In genomic region chr3:31664031-31664430, GRCh38 we compare ENCODE assay signal across 11 cellular contexts.
"Had no signal": no experiment of that assay in that cellular context is flagged by ENCODE, and none has a peak within 500 bp of the region (broad histone marks: within the 10 kb centered on the region; RNA-seq: fewer than 3 reads in every experiment).

No MANE protein-coding gene starts in this region.

- H3K4me3 Mint-ChIP-seq: GM23338, H9, HFFc6 had no signal

- H3K4me3 ChIP-seq: GM23248, GM23338, HAP-1 had no signal

- H3K9ac ChIP-seq: GM23248 had no signal

- H3K4me2 ChIP-seq: GM23338 had no signal

- ATAC-seq: GM23338, HCT116 had no signal

- FAIRE-seq: H1, H54 had no signal

- H3K27ac ChIP-seq: GM23248 had no signal

- H3K27ac Mint-ChIP-seq: HFFc6 had no signal

- H3K9me3 ChIP-seq: HAP-1 had no signal

- H2AFZ ChIP-seq: GM23248, GM23338 had no signal

- DNase-seq: GM23248, GOT3, H7, H9, HCEC 1CT, HFFc6 had no signal

- H3K9me3 Mint-ChIP-seq: GM23338, H9, HFFc6 had no signal
